21 cellular contexts compared by ENCODE assay signal in genomic region chr13:20416223-20416622, GRCh38.
DNase-seq lines count a peak whose midpoint lies in the region; ATAC-seq, FAIRE-seq and TF ChIP-seq lines count a peak whose summit lies in the region.
"Had no signal": no experiment of that assay in that cellular context is flagged by ENCODE, and none has a peak within 500 bp of the region (broad histone marks: within the 10 kb centered on the region; RNA-seq: fewer than 3 reads in every experiment).

No MANE protein-coding gene starts in this region.

- peak overlapping the region; percentile 40 to 82; a peak in 3 of 6 replicates for H3K27ac ChIP-seq in A549
- peak overlapping the region; percentile 72 for H3K27ac ChIP-seq in RWPE1
- H3K27ac ChIP-seq in esophagus squamous epithelium, result peak overlapping the region in 3 of 4 donors; percentile 28 to 44 (median 44)
- no peak overlapping the region for H3K27ac ChIP-seq in osteoblast (ENCODE audit: low read depth, low read length)
- H3K27ac ChIP-seq: BLaER1, GM23248 had no signal

- H3K9me3 ChIP-seq in A549 (no peaks in the 10 kb centered on the region), esophagus squamous epithelium (no peaks in the 10 kb centered on the region), osteoblast (ENCODE audit: low read depth, low read length) (no peaks in the 10 kb centered on the region)

- CTCF ChIA-PET in A549 (lab: Yijun Ruan, JAX), result no interaction called here
- CTCF ChIA-PET in RWPE1 (lab: Yijun Ruan, JAX), result no interaction called here

- H3K4me3 ChIP-seq in A549 (no peak overlapping the region), esophagus squamous epithelium (no peak overlapping the region), osteoblast (ENCODE audit: insufficient read depth, low read length) (no peak overlapping the region)
- H3K4me3 ChIP-seq: BLaER1, GM23248 had no signal

- H3K4me1 ChIP-seq in A549 (peaks cover 17% of the 10 kb centered on the region), esophagus squamous epithelium (peaks cover 4 to 88% (median 23%) of the 10 kb centered on the region in 3 donors), osteoblast (ENCODE audit: insufficient read depth, low read length) (peaks cover 5% of the 10 kb centered on the region)

- POLR2A ChIA-PET in A549 (lab: Yijun Ruan, JAX) (no interaction called here), RWPE1 (lab: Yijun Ruan, JAX; ENCODE audit: low non-redundant PET) (no interaction called here)

- WGBS in A549 (ENCODE audit: missing lambda C conversion rate), result 83% methylated on average over 9 of the region's 13 CpGs
- WGBS in esophagus squamous epithelium, 2 donors, result 64 to 76% methylated on average over 4 to 8 of the region's 13 CpGs

- DNase-seq in A549 (ENCODE audit: low read depth in 1 of 2, low spot score in 1 of 2) (no peak), RWPE1 (ENCODE audit: low spot score) (no peak), esophagus squamous epithelium (lab: John Stamatoyannopoulos, UW) (no peak), osteoblast (ENCODE audit: insufficient read length, low spot score, missing footprints) (peak; percentile 1), HuH-7 (ENCODE audit: low spot score) (no peak), GM12892 (ENCODE audit: insufficient read length) (no peak), NCI-H1092 (lab: John Stamatoyannopoulos, UW) (no peak)
- DNase-seq: Calu3; CD4-positive, alpha-beta memory T cell; GF-D8; GM23248; HCEC 1CT; KBM-7; MV-4-11; NCI-H1436; NCI-H1930; NCI-H345; NCI-H524 treated with DMSO at 0.1 percent for 48 hours; RPMI8226; SIG-M5 had no signal

- H3K4me2 ChIP-seq in A549 (no peak overlapping the region), osteoblast (ENCODE audit: insufficient read depth, low read length) (no peak overlapping the region)
- H3K4me2 ChIP-seq: BLaER1 had no signal

- TF ChIP-seq POLR2A in A549 (IDR thresholded peaks at IDR 0.05; ENCODE audit: low read length), result no peak
- no peak for TF ChIP-seq POLR2A in esophagus squamous epithelium (IDR thresholded peaks at IDR 0.05)
- TF ChIP-seq POLR2A in GM12892 (IDR thresholded peaks at IDR 0.05; ENCODE audit: low read depth, low read length), result no peak

- H3K27me3 ChIP-seq in esophagus squamous epithelium (no peaks in the 10 kb centered on the region), osteoblast (ENCODE audit: insufficient read depth, low read length) (peaks cover 20% of the 10 kb centered on the region)

- FAIRE-seq in A549 (lab: Jason Lieb, UNC) (no peak), GM12892 (lab: Jason Lieb, UNC) (no peak)

- H4K20me1 ChIP-seq in osteoblast (ENCODE audit: insufficient read depth, low read length), result no peaks in the 10 kb centered on the region
- H4K20me1 ChIP-seq: BLaER1 had no signal

- no peaks in the 10 kb centered on the region for H3K79me2 ChIP-seq in osteoblast (ENCODE audit: insufficient read depth, low read length)

- TF ChIP-seq RAD21 in A549 (conservative IDR thresholded peaks at IDR 0.05 in 1 of 2, IDR thresholded peaks at IDR 0.05 in 1 of 2), result no peak

- no peaks in the 10 kb centered on the region for H3K36me3 ChIP-seq in esophagus squamous epithelium
- H3K36me3 ChIP-seq in osteoblast (ENCODE audit: insufficient read depth, low read length), result peaks cover 2% of the 10 kb centered on the region

- no peak for TF ChIP-seq EP300 in A549 (IDR thresholded peaks at IDR 0.05)

- TF ChIP-seq CTCF in A549 (IDR thresholded peaks at IDR 0.05) (no peak), RWPE1 (conservative IDR thresholded peaks at IDR 0.05; ENCODE audit: low read depth) (no peak), esophagus squamous epithelium (IDR thresholded peaks at IDR 0.05) (no peak), osteoblast (IDR thresholded peaks at IDR 0.05; ENCODE audit: extremely low read depth, low read depth, low read length) (no peak)

- intact Hi-C loops in esophagus squamous epithelium (cut with DNase I), result no loop called here

- no peak overlapping the region for H2AFZ ChIP-seq in osteoblast (ENCODE audit: low read length)
- H2AFZ ChIP-seq: GM23248 had no signal

- no peak for ATAC-seq in A549

TF ChIP-seq in A549, 52 proteins besides CTCF, POLR2A, EP300 and RAD21:
- TF ChIP-seq CHD2 (IDR thresholded peaks at IDR 0.05; ENCODE audit: low read length, partially characterized antibody) (no peak), TFCP2L1 (CRISPR knock-in tag; IDR thresholded peaks at IDR 0.05) (no peak), HES2 (IDR thresholded peaks at IDR 0.05) (no peak), MAX (IDR thresholded peaks at IDR 0.05) (no peak)
